ENCODE assay signal across 19 cellular contexts in genomic region chr20:57874141-57874540, GRCh38.
DNase-seq lines count a peak whose midpoint lies in the region; ATAC-seq, FAIRE-seq and TF ChIP-seq lines count a peak whose summit lies in the region.
"Had no signal": no experiment of that assay in that cellular context is flagged by ENCODE, and none has a peak within 500 bp of the region (broad histone marks: within the 10 kb centered on the region; RNA-seq: fewer than 3 reads in every experiment).

No MANE protein-coding gene starts in this region.

- no peak for ATAC-seq in activated CD8-positive, alpha-beta memory T cell treated with anti-CD3 and anti-CD28 coated beads, Interleukin-2, amount 10 ng/mL, durations not matched to agents 7 days and 5 days
- ATAC-seq in left lobe of liver (no peak), GM21786 (IDR thresholded peaks at IDR 0.05; ENCODE audit: unreplicated experiment) (no peak)
- ATAC-seq: CD8-positive, alpha-beta T cell; GM23338; HCT116 had no signal

- no peaks in the 10 kb centered on the region for H3K36me3 ChIP-seq in esophagus muscularis mucosa

- TF ChIP-seq CTCF in esophagus muscularis mucosa (IDR thresholded peaks at IDR 0.05) (no peak), osteocyte (IDR thresholded peaks at IDR 0.05) (no peak)

- peak; percentile 28 for DNase-seq in activated CD8-positive, alpha-beta memory T cell treated with anti-CD3 and anti-CD28 coated beads, Interleukin-2, amount 10 ng/mL, durations not matched to agents 7 days and 5 days
- DNase-seq in activated CD8-positive, alpha-beta memory T cell treated with anti-CD3 and anti-CD28 coated beads, Interleukin-2, amount 50 U/mL, for 48 hours = no peak
- peak; percentile 82 for DNase-seq in esophagus muscularis mucosa (ENCODE audit: extremely low spot score)
- peak; percentile 14 for DNase-seq in left lobe of liver (ENCODE audit: low spot score)
- DNase-seq in osteocyte (ENCODE audit: extremely low spot score, unreplicated experiment) = peak; percentile 44
- no peak for DNase-seq in stimulated activated CD4-positive, alpha-beta T cell treated with anti-CD3 and anti-CD28 coated beads, Interleukin-2, amount 100 ng/mL, for 48 hours
- no peak for DNase-seq in GM12892 (ENCODE audit: insufficient read length)
- DNase-seq: C1 segment of cervical spinal cord; Caco-2; CD4-positive, CD25-positive, alpha-beta regulatory T cell; DMS153; DND-41; H9 had no signal

- no peaks in the 10 kb centered on the region for H3K9me3 Mint-ChIP-seq in activated CD8-positive, alpha-beta memory T cell treated with anti-CD3 and anti-CD28 coated beads, Interleukin-2, amount 10 ng/mL, durations not matched to agents 7 days and 5 days (ENCODE audit: low read depth)
- no peaks in the 10 kb centered on the region for H3K9me3 Mint-ChIP-seq in osteocyte (ENCODE audit: unreplicated experiment)
- H3K9me3 Mint-ChIP-seq: CD8-positive, alpha-beta T cell; GM23338 had no signal

- FAIRE-seq in GM12892 (lab: Jason Lieb, UNC) = no peak
- FAIRE-seq: G401.6, GM19239 had no signal

- no peak for TF ChIP-seq POLR2A in esophagus muscularis mucosa (IDR thresholded peaks at IDR 0.05; ENCODE audit: low read depth)
- no peak for TF ChIP-seq POLR2A in GM12892 (IDR thresholded peaks at IDR 0.05; ENCODE audit: low read depth, low read length)

- H3K4me3 Mint-ChIP-seq in activated CD8-positive, alpha-beta memory T cell treated with anti-CD3 and anti-CD28 coated beads, Interleukin-2, amount 10 ng/mL, durations not matched to agents 7 days and 5 days = no peak overlapping the region
- no peak overlapping the region for H3K4me3 Mint-ChIP-seq in osteocyte (ENCODE audit: unreplicated experiment)
- H3K4me3 Mint-ChIP-seq: CD4-positive, CD25-positive, alpha-beta regulatory T cell; CD8-positive, alpha-beta T cell; GM23338; H9 had no signal

- H3K27me3 Mint-ChIP-seq in activated CD8-positive, alpha-beta memory T cell treated with anti-CD3 and anti-CD28 coated beads, Interleukin-2, amount 10 ng/mL, durations not matched to agents 7 days and 5 days = peaks cover 9% of the 10 kb centered on the region
- H3K27me3 Mint-ChIP-seq in osteocyte (ENCODE audit: unreplicated experiment) = peaks cover 50% of the 10 kb centered on the region

- WGBS in esophagus muscularis mucosa = 93% methylated on average over 7 of the region's 7 CpGs

- no peaks in the 10 kb centered on the region for H3K9me3 ChIP-seq in esophagus muscularis mucosa
- H3K9me3 ChIP-seq: Caco-2 had no signal

- no peak for TF ChIP-seq EP300 in esophagus muscularis mucosa (IDR thresholded peaks at IDR 0.05)

- H3K4me1 Mint-ChIP-seq in activated CD8-positive, alpha-beta memory T cell treated with anti-CD3 and anti-CD28 coated beads, Interleukin-2, amount 10 ng/mL, durations not matched to agents 7 days and 5 days = no peaks in the 10 kb centered on the region
- peaks cover 9% of the 10 kb centered on the region for H3K4me1 Mint-ChIP-seq in osteocyte (ENCODE audit: unreplicated experiment)
- H3K4me1 Mint-ChIP-seq: CD4-positive, CD25-positive, alpha-beta regulatory T cell had no signal

- CTCF ChIA-PET in activated CD8-positive, alpha-beta memory T cell treated with anti-CD3 and anti-CD28 coated beads, Interleukin-2, amount 10 ng/mL, durations not matched to agents 7 days and 5 days (lab: Charles Lee) = interaction anchor here (1.6 kb wide), 1 partner anchor 220 kb away, joined by 4 read pairs; no protein-coding TSS in a partner anchor

- no peak overlapping the region for H3K27ac ChIP-seq in esophagus muscularis mucosa (replicated peaks in 1 of 4)

- H3K36me3 Mint-ChIP-seq in activated CD8-positive, alpha-beta memory T cell treated with anti-CD3 and anti-CD28 coated beads, Interleukin-2, amount 10 ng/mL, durations not matched to agents 7 days and 5 days = no peaks in the 10 kb centered on the region
- no peaks in the 10 kb centered on the region for H3K36me3 Mint-ChIP-seq in osteocyte (ENCODE audit: unreplicated experiment)
- H3K36me3 Mint-ChIP-seq: CD4-positive, CD25-positive, alpha-beta regulatory T cell; CD8-positive, alpha-beta T cell had no signal

- no peak overlapping the region for H3K4me3 ChIP-seq in esophagus muscularis mucosa
- H3K4me3 ChIP-seq: GM23338 had no signal

- H3K27ac Mint-ChIP-seq in activated CD8-positive, alpha-beta memory T cell treated with anti-CD3 and anti-CD28 coated beads, Interleukin-2, amount 10 ng/mL, durations not matched to agents 7 days and 5 days = no peak overlapping the region
- no peak overlapping the region for H3K27ac Mint-ChIP-seq in osteocyte (ENCODE audit: unreplicated experiment)
- H3K27ac Mint-ChIP-seq: CD4-positive, CD25-positive, alpha-beta regulatory T cell; CD8-positive, alpha-beta T cell; GM23338 had no signal

- peaks cover 0 to 6% (median 0%) of the 10 kb centered on the region in 4 donors for H3K27me3 ChIP-seq in esophagus muscularis mucosa

- intact Hi-C loops in esophagus muscularis mucosa (cut with DNase I) = no loop called here

- H3K4me1 ChIP-seq in esophagus muscularis mucosa = no peaks in the 10 kb centered on the region
- H3K4me1 ChIP-seq: Caco-2 had no signal

Comparison
In these comparisons a context has a peak if more than half of its experiments do, and no peak if none do; other contexts are left out.
1. DNase-seq: peak in activated CD8-positive, alpha-beta memory T cell treated with anti-CD3 and anti-CD28 coated beads, Interleukin-2, amount 10 ng/mL, durations not matched to agents 7 days and 5 days (single experiment), esophagus muscularis mucosa (single experiment), left lobe of liver (single experiment) and osteocyte (single experiment); none in activated CD8-positive, alpha-beta memory T cell treated with anti-CD3 and anti-CD28 coated beads, Interleukin-2, amount 50 U/mL, for 48 hours (single experiment), stimulated activated CD4-positive, alpha-beta T cell treated with anti-CD3 and anti-CD28 coated beads, Interleukin-2, amount 100 ng/mL, for 48 hours (0 of 2) and GM12892 (single experiment).